In the genomic region with DNA sequence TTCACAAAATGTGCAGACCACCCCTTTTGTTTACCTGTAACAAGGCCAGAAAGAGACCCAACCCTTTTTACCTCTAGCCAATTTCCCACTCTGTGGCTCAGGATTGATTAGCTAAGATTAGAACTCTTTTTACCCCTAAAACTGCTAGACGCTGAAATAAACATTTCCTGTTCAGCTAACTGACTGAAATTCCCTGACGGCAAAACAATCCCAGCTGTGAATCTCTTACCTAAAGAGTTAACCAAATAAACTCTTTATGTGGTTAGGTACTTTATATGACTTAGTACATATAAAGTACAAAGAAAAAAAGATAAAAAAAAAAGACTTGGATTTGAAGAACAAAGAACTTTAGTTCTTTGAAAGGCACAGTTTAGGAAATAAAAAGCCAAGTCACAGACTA, we compare ENCODE assay signal across 20 cellular contexts.
"Had no signal": no experiment of that assay in that cellular context is flagged by ENCODE, and none has a peak within 500 bp of the region (broad histone marks: within the 10 kb centered on the region; RNA-seq: fewer than 3 reads in every experiment).

No MANE protein-coding gene starts in this region.

- H3K4me3 ChIP-seq: esophagus squamous epithelium, lung, spleen, testis, tibial nerve, upper lobe of right lung, vagina had no signal

- H3K27me3 Mint-ChIP-seq: naive B cell; stimulated activated naive B cell treated with anti-CD40 and anti-IgM and Interleukin-4, amounts not matched to agents 10 μg/mL and 1 μg/mL and 100 μg/mL, for 72 hours; stimulated activated naive CD8-positive, alpha-beta T cell treated with anti-CD3 and anti-CD28 coated beads, Interleukin-15, amount 100 ng/mL, for 72 hours had no signal

- DNase-seq: dermis blood vessel endothelial cell; esophagus squamous epithelium; hippocampal formation; left colon; left ventricle myocardium superior; mesendoderm; naive B cell; spleen; stimulated activated CD4-positive, alpha-beta T cell treated with anti-CD3 and anti-CD28 coated beads, Interleukin-15, amount 100 ng/mL, for 24 hours; stimulated activated CD4-positive, alpha-beta T cell treated with anti-CD3 and anti-CD28 coated beads, Interleukin-1b, Interleukin-23, amount 100 ng/mL, for 48 hours; stimulated activated CD4-positive, alpha-beta T cell treated with anti-CD3 and anti-CD28 coated beads, Interleukin-4, amount 100 ng/mL, for 24 hours; stimulated activated naive B cell treated with anti-CD40 and anti-IgM and Interleukin-4, amounts not matched to agents 10 μg/mL and 1 μg/mL and 100 μg/mL, for 72 hours; stimulated activated naive CD8-positive, alpha-beta T cell treated with anti-CD3 and anti-CD28 coated beads, Interleukin-15, amount 100 ng/mL, for 72 hours; testis; upper lobe of right lung had no signal

- H3K9me3 Mint-ChIP-seq: naive B cell; stimulated activated naive B cell treated with anti-CD40 and anti-IgM and Interleukin-4, amounts not matched to agents 10 μg/mL and 1 μg/mL and 100 μg/mL, for 72 hours had no signal

- H3K4me3 Mint-ChIP-seq: naive B cell; stimulated activated naive B cell treated with anti-CD40 and anti-IgM and Interleukin-4, amounts not matched to agents 10 μg/mL and 1 μg/mL and 100 μg/mL, for 72 hours had no signal

- H3K27ac Mint-ChIP-seq: naive B cell; stimulated activated naive B cell treated with anti-CD40 and anti-IgM and Interleukin-4, amounts not matched to agents 10 μg/mL and 1 μg/mL and 100 μg/mL, for 72 hours had no signal

- H3K36me3 Mint-ChIP-seq: naive B cell; stimulated activated naive B cell treated with anti-CD40 and anti-IgM and Interleukin-4, amounts not matched to agents 10 μg/mL and 1 μg/mL and 100 μg/mL, for 72 hours had no signal

- ATAC-seq: foreskin keratinocyte; left colon; left ventricle myocardium superior; sciatic nerve; stimulated activated naive B cell treated with anti-CD40 and anti-IgM and Interleukin-4, amounts not matched to agents 10 μg/mL and 1 μg/mL and 100 μg/mL, for 72 hours; stimulated activated naive CD8-positive, alpha-beta T cell treated with anti-CD3 and anti-CD28 coated beads, Interleukin-15, amount 100 ng/mL, for 72 hours; upper lobe of right lung had no signal
